In genomic region chr6:170306324-170307079, GRCh38 we compare ENCODE assay signal across 8 cellular contexts. TPM values are rescaled to one million over a fixed set of nuclear protein-coding genes. Genes with fewer than 3 reads are reported as not detected.
DNase-seq lines count a peak whose midpoint lies in the region; ATAC-seq, FAIRE-seq and TF ChIP-seq lines count a peak whose summit lies in the region.

A gene with protein sequence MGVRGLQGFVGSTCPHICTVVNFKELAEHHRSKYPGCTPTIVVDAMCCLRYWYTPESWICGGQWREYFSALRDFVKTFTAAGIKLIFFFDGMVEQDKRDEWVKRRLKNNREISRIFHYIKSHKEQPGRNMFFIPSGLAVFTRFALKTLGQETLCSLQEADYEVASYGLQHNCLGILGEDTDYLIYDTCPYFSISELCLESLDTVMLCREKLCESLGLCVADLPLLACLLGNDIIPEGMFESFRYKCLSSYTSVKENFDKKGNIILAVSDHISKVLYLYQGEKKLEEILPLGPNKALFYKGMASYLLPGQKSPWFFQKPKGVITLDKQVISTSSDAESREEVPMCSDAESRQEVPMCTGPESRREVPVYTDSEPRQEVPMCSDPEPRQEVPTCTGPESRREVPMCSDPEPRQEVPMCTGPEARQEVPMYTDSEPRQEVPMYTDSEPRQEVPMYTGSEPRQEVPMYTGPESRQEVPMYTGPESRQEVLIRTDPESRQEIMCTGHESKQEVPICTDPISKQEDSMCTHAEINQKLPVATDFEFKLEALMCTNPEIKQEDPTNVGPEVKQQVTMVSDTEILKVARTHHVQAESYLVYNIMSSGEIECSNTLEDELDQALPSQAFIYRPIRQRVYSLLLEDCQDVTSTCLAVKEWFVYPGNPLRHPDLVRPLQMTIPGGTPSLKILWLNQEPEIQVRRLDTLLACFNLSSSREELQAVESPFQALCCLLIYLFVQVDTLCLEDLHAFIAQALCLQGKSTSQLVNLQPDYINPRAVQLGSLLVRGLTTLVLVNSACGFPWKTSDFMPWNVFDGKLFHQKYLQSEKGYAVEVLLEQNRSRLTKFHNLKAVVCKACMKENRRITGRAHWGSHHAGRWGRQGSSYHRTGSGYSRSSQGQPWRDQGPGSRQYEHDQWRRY (plus strand): TSS chr6:170306758. CDS start chr6:170317391, 10,633 bp downstream.

- H3K9me3 ChIP-seq in AG04450 (ENCODE audit: control insufficient read depth, insufficient read depth, low read length): peaks cover 3% of the 10 kb centered on the region; the same call in 1 of the 2 replicates
- no peaks in the 10 kb centered on the region for H3K9me3 ChIP-seq in WERI-Rb-1 (ENCODE audit: severe bottlenecking)
- H3K9me3 ChIP-seq in breast epithelium: no peaks in the 10 kb centered on the region
- H3K9me3 ChIP-seq in small intestine (ENCODE audit: control insufficient read depth, low read depth): no peaks in the 10 kb centered on the region

- TF ChIP-seq CTCF in AG04450 (IDR thresholded peaks at IDR 0.05; ENCODE audit: low read depth, low read length) (no peak), WERI-Rb-1 (IDR thresholded peaks at IDR 0.05; ENCODE audit: low read depth, low read length) (no peak), breast epithelium (IDR thresholded peaks at IDR 0.05) (peak in 1 of 3 donors; percentile 23)

- FAIRE-seq in small intestine (lab: Jason Lieb, UNC): no peak

- H3K27ac ChIP-seq in AG04450 (ENCODE audit: low read depth, low read length) (peak within 1 kb of the TSS; percentile 47), WERI-Rb-1 (peak within 1 kb of the TSS; percentile 73), breast epithelium (peak within 1 kb of the TSS; percentile 94 to 96), small intestine (ENCODE audit: low read depth in 1 of 2, low read length in 1 of 2) (peak within 1 kb of the TSS; percentile 81 to 97)

- peak within 1 kb of the TSS; percentile 100 for H3K4me3 ChIP-seq in AG04450 (ENCODE audit: low read depth, low read length)
- peak within 1 kb of the TSS; percentile 96 for H3K4me3 ChIP-seq in WERI-Rb-1 (ENCODE audit: low read depth, low read length)
- peak within 1 kb of the TSS; percentile 88 to 96 (median 89) for H3K4me3 ChIP-seq in breast epithelium
- H3K4me3 ChIP-seq in small intestine (ENCODE audit: low read depth in 1 of 2, low read length in 2 of 2): peak within 1 kb of the TSS; percentile 77 to 78

- H3K27me3 ChIP-seq in AG04450 (ENCODE audit: control insufficient read depth, insufficient read depth, low read length): peaks cover 2% of the 10 kb centered on the region
- H3K27me3 ChIP-seq in WERI-Rb-1 (ENCODE audit: insufficient read depth, low read depth, severe bottlenecking): no peaks in the 10 kb centered on the region
- H3K27me3 ChIP-seq in breast epithelium: no peaks in the 10 kb centered on the region
- no peaks in the 10 kb centered on the region for H3K27me3 ChIP-seq in small intestine (ENCODE audit: control insufficient read depth in 2 of 2, insufficient read depth in 2 of 2, low read length in 2 of 2)

- CTCF ChIA-PET in AG04450 (lab: Charles Lee): interaction anchor here (0.6 to 3.2 kb wide), 2 partner anchors 234 to 475 kb away, joined by 7 to 10 read pairs; no protein-coding TSS in a partner anchor

- DNase-seq in AG04450 (ENCODE audit: low read depth, low spot score): peak; percentile 85
- peak; percentile 94 for DNase-seq in NCI-H2227 (lab: John Stamatoyannopoulos, UW; ENCODE audit: unreplicated experiment)
- DNase-seq in WERI-Rb-1: peak; percentile 95
- DNase-seq in breast epithelium (ENCODE audit: low spot score in 2 of 2): peak; percentile 95 to 96
- DNase-seq in iPS-NIHi11 (ENCODE audit: low spot score): peak; percentile 88
- DNase-seq in small intestine: peak; percentile 98

- WGBS in small intestine, 3 donors: 0% methylated on average over 73 to 97 of the region's 97 CpGs

- TF ChIP-seq POLR2A in breast epithelium (IDR thresholded peaks at IDR 0.05): peak; percentile 88

- H3K36me3 ChIP-seq in WERI-Rb-1: peaks cover 3% of the 10 kb centered on the region
- no peaks in the 10 kb centered on the region for H3K36me3 ChIP-seq in breast epithelium
- no peaks in the 10 kb centered on the region for H3K36me3 ChIP-seq in small intestine (ENCODE audit: control insufficient read depth in 2 of 2, insufficient read depth in 2 of 2, low read length in 2 of 2)

- ATAC-seq in GM18909 (IDR thresholded peaks at IDR 0.05; ENCODE audit: poor library complexity, unreplicated experiment) (peak; percentile 98), HG03159 (IDR thresholded peaks at IDR 0.05; ENCODE audit: unreplicated experiment) (peak; percentile 98)

- intact Hi-C loops in breast epithelium (cut with DNase I; ENCODE audit: low total_unique reads): no loop called here

- H3K4me1 ChIP-seq in breast epithelium (peaks cover 0 to 10% of the 10 kb centered on the region in 2 donors), small intestine (ENCODE audit: control insufficient read depth in 2 of 2, insufficient read depth in 1 of 2, low read depth in 1 of 2, low read length in 1 of 2) (peaks cover 6 to 17% of the 10 kb centered on the region in 2 donors)

- POLR2A ChIA-PET in AG04450 (lab: Yijun Ruan, JAX): interaction anchor here (0.6 kb wide), 1 partner anchor 506 kb away, joined by 4 read pairs; no protein-coding TSS in a partner anchor

RNA-seq across cellular contexts. Expression of the gene that starts here (rescaled TPM):
- polyA plus RNA-seq in AG04450 (2011; rRNA removed): 13.9 and 19.6 TPM in 2 replicates
- 30.2 and 32.8 TPM in 2 replicates for polyA minus RNA-seq in AG04450 (2011; rRNA and poly(A)+ RNA removed)
- total RNA-seq in breast epithelium: 10 to 100 TPM; 28.8 to 35.0 (median 33.8) TPM
- 10 to 100 TPM in 2 of 3 donors, 1 to 10 TPM in 1; 6.5 to 11.0 (median 10.2) TPM for polyA plus RNA-seq in small intestine

Comparison
In these comparisons a context has a peak if more than half of its experiments do, and no peak if none do; other contexts are left out.
1. Peak in every context shown above with its lines: DNase-seq, ATAC-seq, H3K4me3 ChIP-seq and H3K27ac ChIP-seq.